Comparison of ENCODE assay signal across 19 cellular contexts in the genomic region with DNA sequence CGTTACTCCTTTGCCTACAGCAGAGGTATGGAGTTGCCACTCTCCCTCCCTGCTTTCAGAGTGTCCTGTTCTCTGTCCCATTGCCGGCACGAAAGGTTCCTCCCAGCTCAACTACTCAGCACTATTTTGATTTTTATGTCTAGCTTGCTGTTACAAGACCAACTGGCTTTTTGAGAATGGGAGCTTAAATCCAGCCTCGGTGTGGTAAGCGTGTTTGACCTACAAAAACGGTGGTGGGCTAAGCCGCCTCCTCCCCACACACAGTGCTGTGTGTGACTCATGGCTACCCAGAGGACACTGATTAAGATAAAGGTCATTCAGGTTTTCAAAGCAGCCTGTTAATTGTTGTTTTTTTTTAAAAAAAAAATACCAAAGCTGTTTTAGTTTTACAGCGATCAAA.
DNase-seq lines count a peak whose midpoint lies in the region; ATAC-seq, FAIRE-seq and TF ChIP-seq lines count a peak whose summit lies in the region.
"Had no signal": no experiment of that assay in that cellular context is flagged by ENCODE, and none has a peak within 500 bp of the region (broad histone marks: within the 10 kb centered on the region; RNA-seq: fewer than 3 reads in every experiment).

No MANE protein-coding gene starts in this region.

- H3K4me3 ChIP-seq in BLaER1 (no peak overlapping the region), IMR-90 (ENCODE audit: insufficient read depth, low read depth, low read length) (no peak overlapping the region), mesenchymal stem cell (ENCODE audit: insufficient read depth in 1 of 2, low read depth in 1 of 2, low read length in 2 of 2) (peak overlapping the region in 1 of 2 experiments; percentile 23), H7 (ENCODE audit: insufficient read depth, low read depth, low read length) (no peak overlapping the region)
- H3K4me3 ChIP-seq: PC-9, prostate gland, stomach had no signal

- peak overlapping the region; percentile 38 to 45 for H2BK12ac ChIP-seq in mesenchymal stem cell (ENCODE audit: low read length in 2 of 2)

- CTCF ChIA-PET in IMR-90 (lab: Yijun Ruan, JAX) = no interaction called here

- H4K20me1 ChIP-seq in BLaER1 (no peaks in the 10 kb centered on the region), IMR-90 (ENCODE audit: insufficient read depth, low read length) (no peaks in the 10 kb centered on the region)

- H3K9me1 ChIP-seq in IMR-90 (ENCODE audit: insufficient read depth, low read length) = peaks cover 18% of the 10 kb centered on the region; the same call in 1 of the 2 replicates

- H3K4ac ChIP-seq in IMR-90 (ENCODE audit: low read depth, low read length) = 0 out of 2 replicates have a peak overlapping the region, but pooled peaks have one; percentile 37
- no peak overlapping the region for H3K4ac ChIP-seq in mesenchymal stem cell (ENCODE audit: low read depth in 1 of 2, low read length in 2 of 2)

- no peak overlapping the region for H3K23ac ChIP-seq in IMR-90 (ENCODE audit: low read depth, low read length)
- no peak overlapping the region for H3K23ac ChIP-seq in mesenchymal stem cell (ENCODE audit: low read length in 2 of 2)

- H3K14ac ChIP-seq in IMR-90 (replicated peaks; ENCODE audit: low read depth, low read length) (peak overlapping the region; percentile 75), mesenchymal stem cell (ENCODE audit: low read length in 2 of 2) (no peak overlapping the region)

- H3K18ac ChIP-seq in IMR-90 (ENCODE audit: low read depth, low read length) (0 out of 2 replicates have a peak overlapping the region, but pooled peaks have one; percentile 12), mesenchymal stem cell (ENCODE audit: low read depth in 1 of 2, low read length in 2 of 2) (peak overlapping the region; percentile 40 to 75)

- ATAC-seq in IMR-90 (ENCODE audit: low read depth) = no peak
- ATAC-seq: natural killer cell treated with Interleukin-12 subunit alpha and Interleukin-12 subunit beta and Interleukin-15 and Interleukin-18, amount 100 ng/mL, for 72 hours had no signal

- no peaks in the 10 kb centered on the region for H3K9me3 ChIP-seq in BLaER1
- H3K9me3 ChIP-seq in IMR-90 (ENCODE audit: control insufficient read depth, insufficient read depth, low read length) = no peaks in the 10 kb centered on the region
- no peaks in the 10 kb centered on the region for H3K9me3 ChIP-seq in mesenchymal stem cell (ENCODE audit: control insufficient read depth, low read length)
- H3K9me3 ChIP-seq: prostate gland, stomach had no signal

- H3K27me3 ChIP-seq in BLaER1 = no peaks in the 10 kb centered on the region
- H3K27me3 ChIP-seq in IMR-90 (ENCODE audit: control insufficient read depth, insufficient read depth, low read length) = no peaks in the 10 kb centered on the region
- no peaks in the 10 kb centered on the region for H3K27me3 ChIP-seq in mesenchymal stem cell (ENCODE audit: control insufficient read depth in 1 of 2, insufficient read depth in 1 of 2, low read length in 2 of 2)
- H3K27me3 ChIP-seq in H7 (ENCODE audit: control insufficient read depth, insufficient read depth, low read length) = no peaks in the 10 kb centered on the region
- H3K27me3 ChIP-seq: stomach had no signal

- H4K8ac ChIP-seq in IMR-90 (ENCODE audit: low read depth in 2 of 2, low read length in 2 of 2) = no peak overlapping the region
- H4K8ac ChIP-seq in mesenchymal stem cell (ENCODE audit: low read length) = no peak overlapping the region

- peak overlapping the region; percentile 28; the same call in 1 of the 2 replicates for H2BK20ac ChIP-seq in IMR-90 (ENCODE audit: low read depth, low read length)

- peak overlapping the region; percentile 12; the same call in 1 of the 2 replicates for H4K5ac ChIP-seq in IMR-90 (ENCODE audit: low read depth, low read length)

- peak overlapping the region; percentile 24; the same call in 1 of the 2 replicates for H2BK120ac ChIP-seq in IMR-90 (ENCODE audit: low read depth, low read length)
- no peak overlapping the region for H2BK120ac ChIP-seq in mesenchymal stem cell (ENCODE audit: low read depth, low read length)

- H2BK5ac ChIP-seq in IMR-90 (ENCODE audit: low read depth, low read length, poor library complexity, severe bottlenecking) (no peak overlapping the region), mesenchymal stem cell (ENCODE audit: low read depth, low read length, poor library complexity, severe bottlenecking) (no peak overlapping the region)

- in situ Hi-C loops in IMR-90 (cut with MboI; ENCODE audit: low sequenced_read_pairs) = loop anchor here (10.0 to 25.0 kb wide), 2 partner anchors 399 to 861 kb away; no protein-coding TSS in a partner anchor

- H2BK15ac ChIP-seq in IMR-90 (ENCODE audit: low read depth, low read length) = peak overlapping the region; percentile 57; the same call in 2 of the 3 replicates
- no peak overlapping the region for H2BK15ac ChIP-seq in mesenchymal stem cell (ENCODE audit: low read depth, poor library complexity, severe bottlenecking)

- no peak for TF ChIP-seq POLR2A in IMR-90 (IDR thresholded peaks at IDR 0.05; ENCODE audit: low read depth, low read length)

- WGBS in IMR-90 (ENCODE audit: extremely low coverage in 2 of 2, insufficient read length in 1 of 2), 2 experiments = no CpG with 5 or more reads among the region's 8 CpGs
- 44% methylated on average over 7 of the region's 8 CpGs for WGBS in mesenchymal stem cell

- H4K91ac ChIP-seq in IMR-90 (ENCODE audit: insufficient read depth, low read depth, low read length) (peak overlapping the region; percentile 71; the same call in 1 of the 2 replicates), mesenchymal stem cell (ENCODE audit: low read length) (peak overlapping the region; percentile 41)

- H2AK9ac ChIP-seq in IMR-90 (replicated peaks; ENCODE audit: low read depth, low read length, poor library complexity) = no peak overlapping the region

- POLR2A ChIA-PET in IMR-90 (lab: Charles Lee; ENCODE audit: unreplicated experiment) = no interaction called here

- BruUV-seq in IMR-90 (replicated peaks; lab: Mats Ljungman, UMichigan) = no TSS peak

- FAIRE-seq in RCC 7860 (lab: Jason Lieb, UNC) = no peak
- FAIRE-seq: colon, H54 had no signal

- peak overlapping the region; percentile 54 for H2AFZ ChIP-seq in IMR-90 (replicated peaks; ENCODE audit: low read length, poor library complexity)
- no peak overlapping the region for H2AFZ ChIP-seq in mesenchymal stem cell (ENCODE audit: low read depth, low read length)
- H2AFZ ChIP-seq: PC-9 had no signal

- dilution Hi-C loops in IMR-90 (cut with HindIII; ENCODE audit: low sequenced_read_pairs, unreplicated experiment) = no loop called here

- H3K79me1 ChIP-seq in IMR-90 (ENCODE audit: low read depth in 1 of 2, low read length in 2 of 2) = no peaks in the 10 kb centered on the region
- no peaks in the 10 kb centered on the region for H3K79me1 ChIP-seq in mesenchymal stem cell (replicated peaks; ENCODE audit: low read length, poor library complexity, severe bottlenecking)

- H3K4me2 ChIP-seq in BLaER1 (peak overlapping the region; percentile 84), IMR-90 (ENCODE audit: low read depth, low read length) (no peak overlapping the region), mesenchymal stem cell (ENCODE audit: low read length, poor library complexity, severe bottlenecking) (no peak overlapping the region)
- H3K4me2 ChIP-seq: PC-9 had no signal

- TF ChIP-seq CTCF in IMR-90 (conservative IDR thresholded peaks at IDR 0.05; ENCODE audit: low read depth, low read length) = no peak

- H3K56ac ChIP-seq in IMR-90 (ENCODE audit: extremely low read depth, insufficient read depth, low read length) = no peak overlapping the region

- DNase-seq in IMR-90 (no peak), amniotic epithelial cell (ENCODE audit: low read depth) (peak; percentile 72), mesenchymal stem cell (peak; percentile 38), RCC 7860 (ENCODE audit: low spot score) (no peak), NCI-H345 (lab: John Stamatoyannopoulos, UW) (no peak), NCI-H2227 (lab: John Stamatoyannopoulos, UW; ENCODE audit: unreplicated experiment) (no peak), H7 (no peak)
- DNase-seq: activated B cell treated with CpG ODN at 0.5 μM for 24 hours, COR-L47, head of caudate nucleus, NCI-H2107, NCI-H774, PC-9, stomach had no signal

- H2AK5ac ChIP-seq in IMR-90 (ENCODE audit: low read depth, low read length) (peak overlapping the region; percentile 66; the same call in 1 of the 2 replicates), mesenchymal stem cell (ENCODE audit: low read length, severe bottlenecking) (no peak overlapping the region)

- no peak for TF ChIP-seq RAD21 in IMR-90 (IDR thresholded peaks at IDR 0.05; ENCODE audit: low read length)

- H3K9ac ChIP-seq in BLaER1 = no peak overlapping the region; the same call in 1 of the 2 replicates
- no peak overlapping the region for H3K9ac ChIP-seq in IMR-90 (ENCODE audit: low read depth, low read length)
- H3K9ac ChIP-seq in mesenchymal stem cell (ENCODE audit: low read length) = peak overlapping the region; percentile 58

- peaks cover 63% of the 10 kb centered on the region for H3K4me1 ChIP-seq in BLaER1
- H3K4me1 ChIP-seq in IMR-90 (ENCODE audit: control insufficient read depth, insufficient read depth, low read length) = peaks cover 3% of the 10 kb centered on the region; the same call in 1 of the 2 replicates
- H3K4me1 ChIP-seq in mesenchymal stem cell (ENCODE audit: control insufficient read depth, insufficient read depth, low read depth, low read length) = peaks cover 10% of the 10 kb centered on the region
- H3K4me1 ChIP-seq: prostate gland, stomach had no signal

- intact Hi-C loops in IMR-90 (cut with micrococcal nuclease) = no loop called here

- H3K27ac ChIP-seq in BLaER1 = peak overlapping the region; percentile 31; the same call in 1 of the 2 replicates
- no peak overlapping the region for H3K27ac ChIP-seq in IMR-90 (ENCODE audit: insufficient read depth, low read length)
- no peak overlapping the region for H3K27ac ChIP-seq in mesenchymal stem cell (ENCODE audit: low read length, poor library complexity, severe bottlenecking)
- H3K27ac ChIP-seq: PC-9, prostate gland, stomach had no signal

- H3K36me3 ChIP-seq in BLaER1 (no peaks in the 10 kb centered on the region), IMR-90 (ENCODE audit: control insufficient read depth, insufficient read depth, low read length) (no peaks in the 10 kb centered on the region), mesenchymal stem cell (ENCODE audit: control insufficient read depth in 1 of 2, insufficient read depth in 2 of 2, low read depth in 1 of 2, low read length in 2 of 2) (no peaks in the 10 kb centered on the region), H7 (replicated peaks; ENCODE audit: control insufficient read depth, insufficient read depth, low read length) (no peaks in the 10 kb centered on the region)
- H3K36me3 ChIP-seq: prostate gland, stomach had no signal

TF ChIP-seq in IMR-90, 13 proteins besides CTCF, POLR2A, EP300 and RAD21 (continues in another document):
- TF ChIP-seq CHD1 (IDR thresholded peaks at IDR 0.05; ENCODE audit: low read depth, low read length) (no peak), MAFK (IDR thresholded peaks at IDR 0.05; ENCODE audit: low read depth, low read length) (no peak), RCOR1 (IDR thresholded peaks at IDR 0.05; ENCODE audit: insufficient replicate concordance, low read length) (no peak)

Comparison
In these comparisons a context has a peak if more than half of its experiments do, and no peak if none do; other contexts are left out.
1. DNase-seq: peak in amniotic epithelial cell (single experiment) and mesenchymal stem cell (single experiment); none in IMR-90 (single experiment), RCC 7860 (single experiment), NCI-H345 (single experiment), NCI-H2227 (single experiment) and H7 (single experiment).